In genomic region chr18:48645427-48646002, GRCh38 we compare ENCODE assay signal across 17 cellular contexts.
DNase-seq lines count a peak whose midpoint lies in the region; ATAC-seq, FAIRE-seq and TF ChIP-seq lines count a peak whose summit lies in the region.
"Had no signal": no experiment of that assay in that cellular context is flagged by ENCODE, and none has a peak within 500 bp of the region (broad histone marks: within the 10 kb centered on the region; RNA-seq: fewer than 3 reads in every experiment).

No MANE protein-coding gene starts in this region.

- H3K4me1 ChIP-seq in heart right ventricle: peaks cover 0 to 3% (median 0%) of the 10 kb centered on the region in 9 donors
- peaks cover 23% of the 10 kb centered on the region for H3K4me1 ChIP-seq in astrocyte (ENCODE audit: insufficient read depth, low read length)
- H3K4me1 ChIP-seq: Caco-2, HAP-1 had no signal

- peaks cover 14% of the 10 kb centered on the region for H4K20me1 ChIP-seq in astrocyte (ENCODE audit: insufficient read depth, low read length)

- DNase-seq in cardiac septum (ENCODE audit: low spot score) (peak; percentile 60), heart right ventricle (no peak), astrocyte (ENCODE audit: low read depth) (no peak), mesenteric fat pad (ENCODE audit: low spot score) (peak; percentile 81), DMS153 (lab: John Stamatoyannopoulos, UW) (no peak), RCC 7860 (ENCODE audit: low spot score) (no peak)
- DNase-seq in central memory CD4-positive, alpha-beta T cell: no peak
- DNase-seq: Caco-2; CD8-positive, alpha-beta memory T cell had no signal

- H3K4me2 ChIP-seq in astrocyte (ENCODE audit: low read length): peak overlapping the region; percentile 45

- H3K4me3 Mint-ChIP-seq in astrocyte (ENCODE audit: unreplicated experiment): no peak overlapping the region
- H3K4me3 Mint-ChIP-seq: CD14-positive monocyte; CD8-positive, alpha-beta memory T cell had no signal

- FAIRE-seq in astrocyte (lab: Jason Lieb, UNC) (no peak), RCC 7860 (lab: Jason Lieb, UNC) (no peak)
- FAIRE-seq: GM18507, H1, K562 had no signal

- H3K27ac ChIP-seq in heart right ventricle (no peak overlapping the region), astrocyte (ENCODE audit: low read depth, low read length) (peak overlapping the region; percentile 20)
- H3K27ac ChIP-seq: 22Rv1, HL-60 had no signal

- no peaks in the 10 kb centered on the region for H3K27me3 ChIP-seq in heart right ventricle
- no peaks in the 10 kb centered on the region for H3K27me3 ChIP-seq in astrocyte (ENCODE audit: insufficient read depth, low read length)

- H3K27ac Mint-ChIP-seq in astrocyte (ENCODE audit: unreplicated experiment): no peak overlapping the region
- H3K27ac Mint-ChIP-seq: CD8-positive, alpha-beta memory T cell had no signal

- H3K4me1 Mint-ChIP-seq in astrocyte (ENCODE audit: low read depth, unreplicated experiment): peaks cover 53% of the 10 kb centered on the region
- H3K4me1 Mint-ChIP-seq: CD14-positive monocyte; CD8-positive, alpha-beta memory T cell had no signal

- H3K27me3 Mint-ChIP-seq in astrocyte (ENCODE audit: low read depth, unreplicated experiment): no peaks in the 10 kb centered on the region

- intact Hi-C loops in cardiac septum (cut with DNase I): no loop called here
- intact Hi-C loops in heart right ventricle (cut with DNase I): no loop called here

- peaks cover 58% of the 10 kb centered on the region for H3K36me3 Mint-ChIP-seq in astrocyte (ENCODE audit: low read depth, unreplicated experiment)

- peaks cover 0 to 3% (median 0%) of the 10 kb centered on the region in 9 donors for H3K36me3 ChIP-seq in heart right ventricle
- no peaks in the 10 kb centered on the region for H3K36me3 ChIP-seq in astrocyte (ENCODE audit: insufficient read depth, low read length)
- H3K36me3 ChIP-seq: HAP-1 had no signal

- WGBS in heart right ventricle, 2 donors: 86 to 88% methylated on average over 10 of the region's 10 CpGs

- H3K9me3 Mint-ChIP-seq in astrocyte (ENCODE audit: unreplicated experiment): peaks cover 12% of the 10 kb centered on the region

- no peak overlapping the region for H3K9ac ChIP-seq in astrocyte (ENCODE audit: low read length)

- no peak for TF ChIP-seq CTCF in heart right ventricle (IDR thresholded peaks at IDR 0.05)
- TF ChIP-seq CTCF in astrocyte (IDR thresholded peaks at IDR 0.05; ENCODE audit: insufficient read depth, low read depth, low read length): no peak

- no peak overlapping the region for H3K4me3 ChIP-seq in heart right ventricle
- no peak overlapping the region for H3K4me3 ChIP-seq in astrocyte (ENCODE audit: insufficient read depth, low read depth, low read length)
- H3K4me3 ChIP-seq: HAP-1, K562 had no signal

- H2AFZ ChIP-seq in astrocyte (ENCODE audit: low read depth, low read length): no peak overlapping the region

- H3K9me3 ChIP-seq in heart right ventricle (peaks cover 0 to 8% (median 0%) of the 10 kb centered on the region in 11 donors), astrocyte (ENCODE audit: insufficient read depth, low read depth, low read length) (no peaks in the 10 kb centered on the region)
- H3K9me3 ChIP-seq: Caco-2, HAP-1 had no signal

- ATAC-seq in heart right ventricle (no peak), GM19023 (IDR thresholded peaks at IDR 0.05; ENCODE audit: unreplicated experiment) (no peak)
- ATAC-seq: K562 had no signal

- peaks cover 23% of the 10 kb centered on the region for H3K79me2 ChIP-seq in astrocyte (ENCODE audit: insufficient read depth, low read length)

Comparison
In these comparisons a context has a peak if more than half of its experiments do, and no peak if none do; other contexts are left out.
1. DNase-seq: peak in cardiac septum (single experiment) and mesenteric fat pad (single experiment); none in heart right ventricle (0 of 2), astrocyte (single experiment), DMS153 (single experiment), RCC 7860 (single experiment) and central memory CD4-positive, alpha-beta T cell (single experiment).